In the genomic region with DNA sequence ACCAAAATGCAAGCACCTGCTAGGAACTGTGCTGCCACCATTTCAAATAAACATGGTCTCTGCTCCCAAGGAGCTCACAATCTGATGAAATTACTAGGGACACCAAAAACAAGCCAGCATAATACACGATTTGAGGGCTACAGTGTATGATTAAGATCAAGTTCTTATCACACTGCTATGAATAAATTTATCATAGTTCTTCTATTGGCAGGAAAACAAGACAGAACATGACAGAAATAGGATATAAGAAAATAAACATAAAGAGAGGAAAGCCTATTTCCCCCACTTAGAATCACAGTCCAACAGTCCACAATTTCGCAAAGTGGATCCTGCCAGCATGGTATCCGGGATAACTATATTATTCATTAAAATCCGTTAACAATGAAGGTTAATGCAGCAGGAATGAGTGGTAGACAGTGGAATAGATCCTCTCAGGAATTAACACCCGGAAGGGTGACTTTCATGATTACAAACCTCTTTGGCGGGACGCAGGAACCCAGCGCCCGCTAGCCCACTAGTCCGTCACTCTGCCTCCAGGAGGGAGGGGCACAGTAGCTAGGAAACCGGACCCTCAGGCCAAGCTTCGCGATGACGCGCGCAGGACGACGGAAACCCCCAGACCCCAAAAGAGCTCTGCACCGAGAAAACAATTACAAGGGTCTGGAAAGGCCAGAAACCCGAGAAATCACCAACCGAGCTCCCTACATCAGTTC, we compare ENCODE assay signal across 8 cellular contexts. TPM values are rescaled to one million over a fixed set of nuclear protein-coding genes. Genes with fewer than 3 reads are reported as not detected.
A peak's percentile ranks its signal among the peaks of the same experiment; 100 is the strongest.
DNase-seq lines count a peak whose midpoint lies in the region; ATAC-seq and TF ChIP-seq lines count a peak whose summit lies in the region.

No MANE protein-coding gene starts in this region.

- peak overlapping the region; percentile 91 for H3K9ac ChIP-seq in neural cell (ENCODE audit: low read length)

- H3K4me1 Mint-ChIP-seq in T-helper 2 cell treated with Interferon-gamma antibody and Interleukin-4, amounts not matched to agents 5 μg/mL and 100 μg/mL, for 36 hours (ENCODE audit: low read depth): peaks cover 50% of the 10 kb centered on the region

- H3K79me2 ChIP-seq in DOHH2 (ENCODE audit: control insufficient read depth, low read length) (peaks cover 47% of the 10 kb centered on the region), neural cell (replicated peaks; ENCODE audit: insufficient read depth, low read length) (peaks cover 34% of the 10 kb centered on the region)

- no peaks in the 10 kb centered on the region for H3K9me2 ChIP-seq in DOHH2 (replicated peaks; ENCODE audit: control insufficient read depth, low read length)
- no peaks in the 10 kb centered on the region for H3K9me2 ChIP-seq in neural cell (ENCODE audit: insufficient read depth, low read length)

- no peak for TF ChIP-seq RAD21 in neural cell (conservative IDR thresholded peaks at IDR 0.05)

- H3K27ac Mint-ChIP-seq in T-helper 2 cell treated with Interferon-gamma antibody and Interleukin-4, amounts not matched to agents 5 μg/mL and 100 μg/mL, for 36 hours: peak overlapping the region; percentile 94

- H3K27me3 ChIP-seq in DOHH2 (ENCODE audit: control insufficient read depth, low read length) (no peaks in the 10 kb centered on the region), neural cell (ENCODE audit: insufficient read depth, low read depth, low read length) (no peaks in the 10 kb centered on the region)

- H3K9me3 Mint-ChIP-seq in T-helper 2 cell treated with Interferon-gamma antibody and Interleukin-4, amounts not matched to agents 5 μg/mL and 100 μg/mL, for 36 hours: no peaks in the 10 kb centered on the region

- TF ChIP-seq CTCF in DOHH2 (IDR thresholded peaks at IDR 0.05; ENCODE audit: low read depth, low read length, poor library complexity, severe bottlenecking) (no peak), fibroblast of mammary gland (conservative IDR thresholded peaks at IDR 0.05; ENCODE audit: control insufficient read depth, insufficient read depth, low read depth, low read length) (no peak), neural cell (IDR thresholded peaks at IDR 0.05; ENCODE audit: poor library complexity, severe bottlenecking) (no peak)

- no peak for DNase-seq in T-helper 2 cell treated with Interferon-gamma antibody and Interleukin-4, amounts not matched to agents 5 μg/mL and 100 μg/mL, for 36 hours (ENCODE audit: low spot score)
- DNase-seq in fibroblast of mammary gland (ENCODE audit: low read depth) (peak; percentile 32), middle frontal gyrus (ENCODE audit: extremely low spot score, low spot score) (no peak), HK-2 (ENCODE audit: unreplicated experiment) (no peak)

- peak overlapping the region; percentile 92 for H3K4me3 Mint-ChIP-seq in T-helper 2 cell treated with Interferon-gamma antibody and Interleukin-4, amounts not matched to agents 5 μg/mL and 100 μg/mL, for 36 hours

- peaks cover 28% of the 10 kb centered on the region for H3K4me1 ChIP-seq in DOHH2 (ENCODE audit: control insufficient read depth, low read length)

- peak overlapping the region; percentile 85 for H3K4me3 ChIP-seq in DOHH2 (ENCODE audit: low read length)
- H3K4me3 ChIP-seq in fibroblast of mammary gland (ENCODE audit: control insufficient read depth, low read depth, low read length): peak overlapping the region; percentile 90
- peak overlapping the region; percentile 84 for H3K4me3 ChIP-seq in neural cell (ENCODE audit: low read length)

- H3K9me3 ChIP-seq in DOHH2 (ENCODE audit: control insufficient read depth, insufficient read depth, low read length) (no peaks in the 10 kb centered on the region), neural cell (ENCODE audit: low read length) (no peaks in the 10 kb centered on the region)

- peak; percentile 44 for ATAC-seq in GM21381 (IDR thresholded peaks at IDR 0.05; ENCODE audit: unreplicated experiment)
- ATAC-seq in HG03565 (IDR thresholded peaks at IDR 0.05; ENCODE audit: unreplicated experiment): peak; percentile 23

- peaks cover 29% of the 10 kb centered on the region for H3K36me3 Mint-ChIP-seq in T-helper 2 cell treated with Interferon-gamma antibody and Interleukin-4, amounts not matched to agents 5 μg/mL and 100 μg/mL, for 36 hours (ENCODE audit: low read depth)

- H3F3A ChIP-seq in DOHH2 (ENCODE audit: control insufficient read depth, insufficient read depth) (0 out of 2 replicates have a peak, but pooled peaks cover 3% of the 10 kb centered on the region), neural cell (ENCODE audit: insufficient read depth, low read length, poor library complexity, severe bottlenecking) (no peaks in the 10 kb centered on the region)

- H3K36me3 ChIP-seq in DOHH2 (ENCODE audit: control insufficient read depth, low read length): peaks cover 32% of the 10 kb centered on the region
- no peaks in the 10 kb centered on the region for H3K36me3 ChIP-seq in neural cell (ENCODE audit: insufficient read depth, low read length)

- H3K27me3 Mint-ChIP-seq in T-helper 2 cell treated with Interferon-gamma antibody and Interleukin-4, amounts not matched to agents 5 μg/mL and 100 μg/mL, for 36 hours (ENCODE audit: low read depth): no peaks in the 10 kb centered on the region

- peak overlapping the region; percentile 22; the same call in 1 of the 2 replicates for H3K27ac ChIP-seq in DOHH2 (ENCODE audit: low read depth, low read length)
- peak overlapping the region; percentile 87 for H3K27ac ChIP-seq in neural cell (ENCODE audit: low read length)

- TF ChIP-seq EP300 in neural cell (conservative IDR thresholded peaks at IDR 0.05; ENCODE audit: poor library complexity, severe bottlenecking): no peak

- H3K4me2 ChIP-seq in DOHH2 (ENCODE audit: low read length): peak overlapping the region; percentile 84
- peak overlapping the region; percentile 95 for H3K4me2 ChIP-seq in neural cell (ENCODE audit: low read length)

- peak overlapping the region; percentile 70 for H2AFZ ChIP-seq in neural cell (ENCODE audit: low read depth, low read length)

- H4K20me1 ChIP-seq in DOHH2 (ENCODE audit: control insufficient read depth, insufficient read depth, low read depth, low read length) (no peaks in the 10 kb centered on the region), neural cell (ENCODE audit: insufficient read depth) (no peaks in the 10 kb centered on the region)

TF ChIP-seq in neural cell, 6 proteins besides CTCF, POLR2A, EP300 and RAD21:
- TF ChIP-seq TAF1 (IDR thresholded peaks at IDR 0.05; ENCODE audit: low read depth) (no peak), MXI1 (conservative IDR thresholded peaks at IDR 0.05; ENCODE audit: poor library complexity, severe bottlenecking) (no peak), EZH2 (IDR thresholded peaks at IDR 0.05; ENCODE audit: borderline replicate concordance, insufficient read depth, low read length, poor library complexity, severe bottlenecking) (no peak), SMC3 (conservative IDR thresholded peaks at IDR 0.05; ENCODE audit: poor library complexity) (no peak), POLR2AphosphoS5 (IDR thresholded peaks at IDR 0.05) (no peak)
- TF ChIP-seq, protein P1, sequence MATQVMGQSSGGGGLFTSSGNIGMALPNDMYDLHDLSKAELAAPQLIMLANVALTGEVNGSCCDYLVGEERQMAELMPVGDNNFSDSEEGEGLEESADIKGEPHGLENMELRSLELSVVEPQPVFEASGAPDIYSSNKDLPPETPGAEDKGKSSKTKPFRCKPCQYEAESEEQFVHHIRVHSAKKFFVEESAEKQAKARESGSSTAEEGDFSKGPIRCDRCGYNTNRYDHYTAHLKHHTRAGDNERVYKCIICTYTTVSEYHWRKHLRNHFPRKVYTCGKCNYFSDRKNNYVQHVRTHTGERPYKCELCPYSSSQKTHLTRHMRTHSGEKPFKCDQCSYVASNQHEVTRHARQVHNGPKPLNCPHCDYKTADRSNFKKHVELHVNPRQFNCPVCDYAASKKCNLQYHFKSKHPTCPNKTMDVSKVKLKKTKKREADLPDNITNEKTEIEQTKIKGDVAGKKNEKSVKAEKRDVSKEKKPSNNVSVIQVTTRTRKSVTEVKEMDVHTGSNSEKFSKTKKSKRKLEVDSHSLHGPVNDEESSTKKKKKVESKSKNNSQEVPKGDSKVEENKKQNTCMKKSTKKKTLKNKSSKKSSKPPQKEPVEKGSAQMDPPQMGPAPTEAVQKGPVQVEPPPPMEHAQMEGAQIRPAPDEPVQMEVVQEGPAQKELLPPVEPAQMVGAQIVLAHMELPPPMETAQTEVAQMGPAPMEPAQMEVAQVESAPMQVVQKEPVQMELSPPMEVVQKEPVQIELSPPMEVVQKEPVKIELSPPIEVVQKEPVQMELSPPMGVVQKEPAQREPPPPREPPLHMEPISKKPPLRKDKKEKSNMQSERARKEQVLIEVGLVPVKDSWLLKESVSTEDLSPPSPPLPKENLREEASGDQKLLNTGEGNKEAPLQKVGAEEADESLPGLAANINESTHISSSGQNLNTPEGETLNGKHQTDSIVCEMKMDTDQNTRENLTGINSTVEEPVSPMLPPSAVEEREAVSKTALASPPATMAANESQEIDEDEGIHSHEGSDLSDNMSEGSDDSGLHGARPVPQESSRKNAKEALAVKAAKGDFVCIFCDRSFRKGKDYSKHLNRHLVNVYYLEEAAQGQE (IDR thresholded peaks at IDR 0.05; ENCODE audit: borderline replicate concordance): no peak

RNA-seq across cellular contexts. Expression of gene CCDC82, which starts 0.7 kb away (rescaled TPM):
- polyA plus RNA-seq in neural cell: 206 and 238 TPM in 2 replicates
- polyA minus RNA-seq in neural cell: 117 and 129 TPM in 2 replicates

RNA-seq across cellular contexts. Expression of gene JRKL, which starts 0.8 kb away (rescaled TPM):
- 3.1 and 3.5 TPM in 2 replicates for polyA plus RNA-seq in neural cell
- polyA minus RNA-seq in neural cell: 7.8 and 12.2 TPM in 2 replicates

RNA-seq across cellular contexts. Expression of gene MAML2, which starts 46.1 kb away (rescaled TPM):
- polyA plus RNA-seq in neural cell: 3.1 and 3.6 TPM in 2 replicates
- 16.1 and 23.0 TPM in 2 replicates for polyA minus RNA-seq in neural cell
